Comparison of ENCODE assay signal across 17 cellular contexts in genomic region chrX:77597511-77597910, GRCh38.
DNase-seq lines count a peak whose midpoint lies in the region; ATAC-seq, FAIRE-seq and TF ChIP-seq lines count a peak whose summit lies in the region.
"Had no signal": no experiment of that assay in that cellular context is flagged by ENCODE, and none has a peak within 500 bp of the region (broad histone marks: within the 10 kb centered on the region; RNA-seq: fewer than 3 reads in every experiment).

No MANE protein-coding gene starts in this region.

- H3K36me3 Mint-ChIP-seq in CD8-positive, alpha-beta T cell = peaks cover 43% of the 10 kb centered on the region
- peaks cover 54% of the 10 kb centered on the region for H3K36me3 Mint-ChIP-seq in activated T-helper 17 cell treated with anti-CD3 and anti-CD28 coated beads, Interleukin-2, amount 50 U/mL, for 72 hours (ENCODE audit: low read depth)
- H3K36me3 Mint-ChIP-seq in naive B cell = peaks cover 8 to 21% of the 10 kb centered on the region in 2 donors

- ATAC-seq in CD8-positive, alpha-beta T cell = no peak
- no peak for ATAC-seq in activated T-helper 17 cell treated with anti-CD3 and anti-CD28 coated beads, Interleukin-2, amount 50 U/mL, for 72 hours (replicated peaks)
- ATAC-seq in naive B cell (ENCODE audit: low read depth in 2 of 2) = no peak
- no peak for ATAC-seq in left lobe of liver

- CTCF ChIA-PET in CD8-positive, alpha-beta T cell (lab: Charles Lee) = no interaction called here

- intact Hi-C loops in CD8-positive, alpha-beta T cell (cut with DNase I, micrococcal nuclease) = no loop called here

- no peaks in the 10 kb centered on the region for H3K9me3 Mint-ChIP-seq in CD8-positive, alpha-beta T cell
- no peaks in the 10 kb centered on the region for H3K9me3 Mint-ChIP-seq in activated T-helper 17 cell treated with anti-CD3 and anti-CD28 coated beads, Interleukin-2, amount 50 U/mL, for 72 hours
- no peaks in the 10 kb centered on the region for H3K9me3 Mint-ChIP-seq in naive B cell
- H3K9me3 Mint-ChIP-seq: T-helper 1 cell treated with Interleukin-12 subunit alpha and Interleukin-12 subunit beta and Interleukin-4 antibody, amounts not matched to agents 30 μg/mL and 1 μg/mL, for 36 hours had no signal

- peaks cover 5% of the 10 kb centered on the region for H3K36me3 ChIP-seq in CD8-positive, alpha-beta T cell (ENCODE audit: insufficient read depth, low read length)
- H3K36me3 ChIP-seq: thyroid gland had no signal

- H3K4me1 Mint-ChIP-seq in CD8-positive, alpha-beta T cell (ENCODE audit: low read depth) = peaks cover 11% of the 10 kb centered on the region
- peaks cover 6% of the 10 kb centered on the region for H3K4me1 Mint-ChIP-seq in activated T-helper 17 cell treated with anti-CD3 and anti-CD28 coated beads, Interleukin-2, amount 50 U/mL, for 72 hours
- no peaks in the 10 kb centered on the region for H3K4me1 Mint-ChIP-seq in naive B cell

- no peaks in the 10 kb centered on the region for H3K4me1 ChIP-seq in CD8-positive, alpha-beta T cell (ENCODE audit: insufficient read depth, low read length)
- H3K4me1 ChIP-seq: thyroid gland had no signal

- H3K27ac Mint-ChIP-seq in CD8-positive, alpha-beta T cell = peak overlapping the region; percentile 4
- peak overlapping the region; percentile 70 for H3K27ac Mint-ChIP-seq in activated T-helper 17 cell treated with anti-CD3 and anti-CD28 coated beads, Interleukin-2, amount 50 U/mL, for 72 hours
- peak overlapping the region in 4 of 6 donors; percentile 4 to 45 (median 20) for H3K27ac Mint-ChIP-seq in naive B cell
- H3K27ac Mint-ChIP-seq: T-helper 1 cell treated with Interleukin-12 subunit alpha and Interleukin-12 subunit beta and Interleukin-4 antibody, amounts not matched to agents 30 μg/mL and 1 μg/mL, for 36 hours had no signal

- no peaks in the 10 kb centered on the region for H3K27me3 Mint-ChIP-seq in CD8-positive, alpha-beta T cell (ENCODE audit: low read depth)
- H3K27me3 Mint-ChIP-seq in activated T-helper 17 cell treated with anti-CD3 and anti-CD28 coated beads, Interleukin-2, amount 50 U/mL, for 72 hours = no peaks in the 10 kb centered on the region
- H3K27me3 Mint-ChIP-seq in naive B cell = no peaks in the 10 kb centered on the region

- POLR2A ChIA-PET in CD8-positive, alpha-beta T cell (lab: Charles Lee) = no interaction called here

- H3K27ac ChIP-seq in CD8-positive, alpha-beta T cell (ENCODE audit: low read depth, low read length) = no peak overlapping the region
- H3K27ac ChIP-seq: C4-2B, thyroid gland had no signal

- H3K9me3 ChIP-seq in CD8-positive, alpha-beta T cell (ENCODE audit: low read length) = no peaks in the 10 kb centered on the region
- H3K9me3 ChIP-seq: thyroid gland had no signal

- no peaks in the 10 kb centered on the region for H3K27me3 ChIP-seq in CD8-positive, alpha-beta T cell (ENCODE audit: insufficient read depth, low read length)
- H3K27me3 ChIP-seq: thyroid gland had no signal

- no peak for TF ChIP-seq CTCF in CD8-positive, alpha-beta T cell (IDR thresholded peaks at IDR 0.05)

- no peak for DNase-seq in CD8-positive, alpha-beta T cell
- DNase-seq in GM19239 (ENCODE audit: insufficient read length, low spot score) (no peak), naive B cell (no peak), ureter (ENCODE audit: low spot score) (no peak), GM03348 (ENCODE audit: low spot score) (no peak), left lobe of liver (ENCODE audit: low spot score) (no peak), NCI-H446 (lab: John Stamatoyannopoulos, UW) (no peak)
- DNase-seq: effector CD8-positive, alpha-beta T cell; NCI-H187 treated with DMSO at 0.1 percent for 48 hours; NCI-H526 treated with DMSO at 0.1 percent for 48 hours; occipital lobe; stimulated activated CD4-positive, alpha-beta T cell treated with anti-CD3 and anti-CD28 coated beads, Interleukin-4, amount 100 ng/mL, for 1 hour; stimulated activated naive CD4-positive, alpha-beta T cell treated with Interleukin-2 at 50 U/mL for 16 hours; thyroid gland had no signal

- FAIRE-seq in GM19239 (lab: Jason Lieb, UNC) = peak; percentile 83

- no peak overlapping the region for H3K4me3 Mint-ChIP-seq in CD8-positive, alpha-beta T cell
- H3K4me3 Mint-ChIP-seq in activated T-helper 17 cell treated with anti-CD3 and anti-CD28 coated beads, Interleukin-2, amount 50 U/mL, for 72 hours = no peak overlapping the region
- H3K4me3 Mint-ChIP-seq in naive B cell = no peak overlapping the region
- H3K4me3 Mint-ChIP-seq: T-helper 1 cell treated with Interleukin-12 subunit alpha and Interleukin-12 subunit beta and Interleukin-4 antibody, amounts not matched to agents 30 μg/mL and 1 μg/mL, for 36 hours had no signal

- no peak overlapping the region for H3K4me3 ChIP-seq in CD8-positive, alpha-beta T cell (ENCODE audit: low read depth, low read length)
- H3K4me3 ChIP-seq: thyroid gland had no signal

Comparison
In these comparisons a context has a peak if more than half of its experiments do, and no peak if none do; other contexts are left out.
1. H3K27ac Mint-ChIP-seq: peak in every context shown above with its lines; median percentile 70 in activated T-helper 17 cell treated with anti-CD3 and anti-CD28 coated beads, Interleukin-2, amount 50 U/mL, for 72 hours; 20 in naive B cell; 4 in CD8-positive, alpha-beta T cell.